In the genomic region with DNA sequence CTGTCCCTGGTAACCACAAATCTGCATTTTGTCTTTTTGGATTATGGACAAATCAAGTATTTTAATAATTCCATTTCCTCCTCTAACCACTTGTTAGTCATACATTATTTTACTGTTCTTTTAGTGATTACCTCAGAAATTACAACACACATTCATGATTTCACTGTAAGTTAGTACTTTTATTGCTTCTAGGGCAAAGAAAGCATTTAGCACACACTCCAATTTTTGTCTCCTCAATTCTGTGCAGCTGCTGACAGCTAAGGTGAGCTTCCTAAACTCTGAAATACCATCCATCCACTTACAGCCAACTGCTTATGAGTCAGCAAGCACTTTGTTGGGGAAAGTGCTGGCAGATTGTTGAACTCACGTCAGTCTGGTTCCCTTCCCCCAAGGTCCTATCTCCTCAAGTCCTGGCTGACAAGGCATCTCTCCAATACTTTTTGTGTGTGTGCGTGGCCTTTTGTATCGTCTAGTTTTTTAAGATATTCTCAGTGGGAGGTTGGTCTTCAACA, we compare ENCODE assay signal across 13 cellular contexts. TPM values are rescaled to one million over a fixed set of nuclear protein-coding genes. Genes with fewer than 3 reads are reported as not detected.
DNase-seq lines count a peak whose midpoint lies in the region; ATAC-seq and TF ChIP-seq lines count a peak whose summit lies in the region.
"Had no signal": no experiment of that assay in that cellular context is flagged by ENCODE, and none has a peak within 500 bp of the region (broad histone marks: within the 10 kb centered on the region; RNA-seq: fewer than 3 reads in every experiment).

No MANE protein-coding gene starts in this region.

- in situ Hi-C loops in astrocyte of the cerebellum (cut with HindIII; ENCODE audit: low sequenced_read_pairs) = no loop called here
- in situ Hi-C loops in GM13977 (cut with MboI; ENCODE audit: low pct_unique_long_range_greater_than_20kb, low sequenced_read_pairs, unreplicated experiment) = no loop called here

- H3K27me3 ChIP-seq in AG04450 (ENCODE audit: control insufficient read depth, insufficient read depth, low read length) = peaks cover 3% of the 10 kb centered on the region
- H3K27me3 ChIP-seq: colonic mucosa, Peyer's patch had no signal

- H3K9me3 ChIP-seq in AG04450 (ENCODE audit: control insufficient read depth, insufficient read depth, low read length) = no peaks in the 10 kb centered on the region
- H3K9me3 ChIP-seq: colonic mucosa had no signal

- no peak for TF ChIP-seq CTCF in AG04450 (IDR thresholded peaks at IDR 0.05; ENCODE audit: low read depth, low read length)
- no peak for TF ChIP-seq CTCF in astrocyte of the cerebellum (IDR thresholded peaks at IDR 0.05; ENCODE audit: low read depth, low read length, missing control alignments)
- TF ChIP-seq CTCF in GM13977 (IDR thresholded peaks at IDR 0.05; ENCODE audit: extremely low read depth, insufficient read depth, missing control alignments) = no peak

- POLR2A ChIA-PET in AG04450 (lab: Yijun Ruan, JAX) = no interaction called here

- H3K27ac ChIP-seq in AG04450 (ENCODE audit: low read depth, low read length) = no peak overlapping the region
- H3K27ac ChIP-seq: colonic mucosa, Peyer's patch had no signal

- H3K4me3 ChIP-seq in AG04450 (ENCODE audit: low read depth, low read length) = no peak overlapping the region
- no peak overlapping the region for H3K4me3 ChIP-seq in astrocyte of the cerebellum (ENCODE audit: low read depth, low read length)
- H3K4me3 ChIP-seq: colonic mucosa, Peyer's patch had no signal

- TF ChIP-seq POLR2A in GM18505 (IDR thresholded peaks at IDR 0.05; ENCODE audit: borderline replicate concordance, extremely low read depth, insufficient read depth, insufficient read length) = no peak

- CTCF ChIA-PET in AG04450 (lab: Charles Lee) = interaction anchor here (1.3 to 3.4 kb wide), 4 partner anchors 11 to 632 kb away, joined by 4 to 22 read pairs (median 8); no protein-coding TSS in a partner anchor

- peak; percentile 20 for DNase-seq in AG04450 (ENCODE audit: low read depth, low spot score)
- DNase-seq in HPDE6-E6E7 (ENCODE audit: extremely low spot score) = peak; percentile 60
- DNase-seq in astrocyte of the cerebellum (ENCODE audit: low read depth) = peak; percentile 67
- peak; percentile 33 for DNase-seq in hepatic stellate cell (ENCODE audit: low spot score)
- DNase-seq in GM13977 (ENCODE audit: low spot score) = no peak
- no peak for DNase-seq in effector CD4-positive, alpha-beta T cell
- DNase-seq in DMS114 treated with DMSO at 0.1 percent for 48 hours (lab: John Stamatoyannopoulos, UW; ENCODE audit: unreplicated experiment) = no peak
- DNase-seq: activated T-cell treated with anti-CD3 and anti-CD28 coated beads, Interleukin-2, amount 50 U/mL, for 48 hours; CD4-positive, CD25-positive, alpha-beta regulatory T cell; colonic mucosa; NCI-H1417; Peyer's patch had no signal

- ATAC-seq in GM18505 (IDR thresholded peaks at IDR 0.05; ENCODE audit: unreplicated experiment) = no peak

RNA-seq across cellular contexts. Expression of a gene that starts 49.4 kb away (rescaled TPM):
- 0.30 and 0.36 TPM in 2 replicates for polyA plus RNA-seq in AG04450 (2011; rRNA removed)
- polyA minus RNA-seq in AG04450 (2011; rRNA and poly(A)+ RNA removed) = 0.23 and 0.39 TPM in 2 replicates
- polyA plus RNA-seq: CD4-positive, CD25-positive, alpha-beta regulatory T cell had no signal

Comparison
In these comparisons a context has a peak if more than half of its experiments do, and no peak if none do; other contexts are left out.
1. DNase-seq: peak in AG04450 (single experiment), HPDE6-E6E7 (single experiment), astrocyte of the cerebellum (single experiment) and hepatic stellate cell (single experiment); none in GM13977 (single experiment), effector CD4-positive, alpha-beta T cell (single experiment) and DMS114 treated with DMSO at 0.1 percent for 48 hours (single experiment).